ENCODE assay signal across 17 cellular contexts in the genomic region with DNA sequence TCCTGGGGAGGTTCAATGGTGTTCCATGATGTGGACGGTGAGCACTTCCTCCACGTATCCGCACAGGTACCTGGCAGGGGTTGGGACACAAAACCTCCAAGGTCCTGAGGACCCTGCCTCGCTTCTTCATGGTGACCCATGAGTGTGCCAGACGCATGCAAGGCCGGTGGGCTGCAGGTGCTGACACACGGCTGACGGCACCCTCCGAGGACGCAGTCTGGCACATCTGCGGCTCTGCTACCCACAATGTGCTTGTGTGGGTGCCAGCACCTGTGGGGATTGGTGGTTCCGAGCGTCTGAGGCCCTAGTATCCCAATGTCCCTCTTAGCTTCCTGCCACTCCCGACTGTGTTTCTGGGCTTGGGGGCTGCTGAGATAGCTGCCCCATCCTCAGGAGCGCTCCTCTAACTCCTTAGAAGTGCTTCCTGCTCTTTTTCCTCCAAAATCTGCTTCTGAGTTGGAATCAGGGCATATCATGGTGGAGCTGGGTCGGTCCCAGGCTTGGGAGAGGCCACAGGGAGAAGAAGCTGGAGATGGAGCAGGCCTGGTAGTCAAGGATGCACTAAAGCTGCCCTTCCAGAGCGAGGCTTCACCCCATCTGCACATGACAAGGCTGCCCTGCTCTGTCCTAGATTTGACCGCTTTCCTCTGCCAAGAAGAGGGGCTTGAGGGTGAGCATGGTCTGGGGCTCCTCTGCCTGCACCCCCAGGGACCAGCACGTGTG. TPM values are rescaled to one million over a fixed set of nuclear protein-coding genes. Genes with fewer than 3 reads are reported as not detected.
A peak's percentile ranks its signal among the peaks of the same experiment; 100 is the strongest.
DNase-seq lines count a peak whose midpoint lies in the region; ATAC-seq and TF ChIP-seq lines count a peak whose summit lies in the region.
"Had no signal": no experiment of that assay in that cellular context is flagged by ENCODE, and none has a peak within 500 bp of the region (broad histone marks: within the 10 kb centered on the region; RNA-seq: fewer than 3 reads in every experiment).

No MANE protein-coding gene starts in this region.

- intact Hi-C loops in transverse colon (cut with DNase I; ENCODE audit: low total_unique reads): no loop called here

- peaks cover 24% of the 10 kb centered on the region for H3K4me1 Mint-ChIP-seq in memory B cell

- H3K4me1 ChIP-seq in Loucy (ENCODE audit: insufficient read depth, low read length, poor library complexity, severe bottlenecking): peaks cover 33% of the 10 kb centered on the region
- H3K4me1 ChIP-seq in duodenal mucosa (ENCODE audit: control insufficient read depth in 1 of 2, insufficient read depth in 2 of 2, low read length in 2 of 2): peaks cover 6 to 12% of the 10 kb centered on the region in 2 donors
- peaks cover 5 to 44% (median 27%) of the 10 kb centered on the region in 4 donors for H3K4me1 ChIP-seq in transverse colon

- H3K36me3 Mint-ChIP-seq in memory B cell: peaks cover 9% of the 10 kb centered on the region
- H3K36me3 Mint-ChIP-seq: activated naive CD4-positive, alpha-beta T cell treated with anti-CD3 and anti-CD28 coated beads, Interleukin-2, amount 50 U/mL, for 24 hours had no signal

- TF ChIP-seq EP300 in transverse colon (IDR thresholded peaks at IDR 0.05; ENCODE audit: low read depth): no peak

- peak overlapping the region; percentile 30 for H3K9ac ChIP-seq in Loucy (ENCODE audit: low read depth, low read length, poor library complexity, severe bottlenecking)
- peak overlapping the region in 1 of 2 donors; percentile 35 for H3K9ac ChIP-seq in duodenal mucosa (ENCODE audit: low read depth in 1 of 2, low read length in 2 of 2)

- H3K4me3 Mint-ChIP-seq in memory B cell: peak overlapping the region; percentile 17
- H3K4me3 Mint-ChIP-seq: stimulated activated naive CD8-positive, alpha-beta T cell treated with anti-CD3 and anti-CD28 coated beads, Interleukin-15, Interleukin-2, amounts not matched to agents 100 ng/mL and 50 ng/mL, for 24 hours had no signal

- 75% methylated on average over 19 of the region's 19 CpGs; no CpG with 5 or more reads in 1 of the 2 donors for WGBS in transverse colon (ENCODE audit: low coverage in 1 of 2), 2 donors

- H3K27ac ChIP-seq in duodenal mucosa (ENCODE audit: low read depth, low read length) (no peak overlapping the region), transverse colon (peak overlapping the region; percentile 62 to 74 (median 69))
- H3K27ac ChIP-seq: HL-60, PC-9 had no signal

- H3K36me3 ChIP-seq in Loucy (ENCODE audit: insufficient read depth, low read length) (no peaks in the 10 kb centered on the region), duodenal mucosa (ENCODE audit: control insufficient read depth in 1 of 2, insufficient read depth in 2 of 2, low read length in 2 of 2) (no peaks in the 10 kb centered on the region), transverse colon (no peaks in the 10 kb centered on the region)

- no peak overlapping the region for H2AFZ ChIP-seq in Loucy (ENCODE audit: low read length)
- H2AFZ ChIP-seq: PC-9 had no signal

- in situ Hi-C loops in transverse colon (cut with MboI; ENCODE audit: low pct_ligation_motif_present in 1 of 4, low pct_unique_long_range_greater_than_20kb in 1 of 4, low sequenced_read_pairs in 3 of 4): loop anchor here in 1 of 4 donors (25.0 kb wide), 1 partner anchor 176 kb away; a partner anchor contains a TSS

- H3K27me3 ChIP-seq in Loucy (ENCODE audit: insufficient read depth, low read length, poor library complexity, severe bottlenecking) (no peaks in the 10 kb centered on the region), duodenal mucosa (ENCODE audit: control insufficient read depth in 1 of 2, insufficient read depth in 2 of 2, low read length in 2 of 2) (peaks cover 27 to 31% of the 10 kb centered on the region in 2 donors), transverse colon (peaks cover 40% of the 10 kb centered on the region)

- H3K4me3 ChIP-seq in Loucy (ENCODE audit: low read length, poor library complexity, severe bottlenecking) (no peak overlapping the region), duodenal mucosa (ENCODE audit: low read depth in 1 of 2, low read length in 2 of 2) (peak overlapping the region; percentile 36 to 48), transverse colon (peak overlapping the region in 1 of 4 donors; percentile 46)
- H3K4me3 ChIP-seq: PC-9 had no signal

- no peak for TF ChIP-seq POLR2A in transverse colon (IDR thresholded peaks at IDR 0.05)

- peaks cover 10% of the 10 kb centered on the region; the same call in 1 of the 2 replicates for H3K79me2 ChIP-seq in Loucy (ENCODE audit: insufficient read depth, low read length)

- H3K4me2 ChIP-seq in Loucy (ENCODE audit: low read depth, low read length, poor library complexity, severe bottlenecking): no peak overlapping the region

- DNase-seq in memory B cell (ENCODE audit: low spot score in 2 of 2) (no peak), transverse colon (no peak), hepatic stellate cell (ENCODE audit: low spot score) (no peak), HT-29 (ENCODE audit: low spot score) (no peak)
- DNase-seq: DND-41, Karpas-422, NCI-H1930, NCI-H526 treated with DMSO at 0.1 percent for 48 hours, PC-9, T-helper 1 cell had no signal

- H3K27ac Mint-ChIP-seq in memory B cell: no peak overlapping the region
- H3K27ac Mint-ChIP-seq: activated naive CD4-positive, alpha-beta T cell treated with anti-CD3 and anti-CD28 coated beads, Interleukin-2, amount 50 U/mL, for 24 hours; stimulated activated naive CD8-positive, alpha-beta T cell treated with anti-CD3 and anti-CD28 coated beads, Interleukin-15, Interleukin-2, amounts not matched to agents 100 ng/mL and 50 ng/mL, for 24 hours had no signal

- no peak for ATAC-seq in memory B cell (ENCODE audit: low read depth)
- no peak for ATAC-seq in HG02870 (IDR thresholded peaks at IDR 0.05; ENCODE audit: unreplicated experiment)
- ATAC-seq: left lobe of liver had no signal

- H3K9me3 ChIP-seq in Loucy (ENCODE audit: insufficient read depth, low read depth, low read length): no peaks in the 10 kb centered on the region
- H3K9me3 ChIP-seq in duodenal mucosa (ENCODE audit: control insufficient read depth in 1 of 2, low read length in 2 of 2): no peaks in the 10 kb centered on the region
- H3K9me3 ChIP-seq in transverse colon: no peaks in the 10 kb centered on the region

- no peaks in the 10 kb centered on the region for H3K9me2 ChIP-seq in Loucy (replicated peaks; ENCODE audit: low read depth, low read length)

- H3K9me3 Mint-ChIP-seq in memory B cell: no peaks in the 10 kb centered on the region
- H3K9me3 Mint-ChIP-seq: activated naive CD4-positive, alpha-beta T cell treated with anti-CD3 and anti-CD28 coated beads, Interleukin-2, amount 50 U/mL, for 24 hours; stimulated activated naive CD8-positive, alpha-beta T cell treated with anti-CD3 and anti-CD28 coated beads, Interleukin-15, Interleukin-2, amounts not matched to agents 100 ng/mL and 50 ng/mL, for 24 hours had no signal

- no peaks in the 10 kb centered on the region for H4K20me1 ChIP-seq in Loucy (ENCODE audit: insufficient read depth, low read length, poor library complexity, severe bottlenecking)

- H3K27me3 Mint-ChIP-seq in memory B cell: peaks cover 4% of the 10 kb centered on the region

- no peaks in the 10 kb centered on the region for H3F3A ChIP-seq in Loucy (ENCODE audit: low read depth)

- TF ChIP-seq CTCF in Loucy (conservative IDR thresholded peaks at IDR 0.05; ENCODE audit: low read length) (no peak), transverse colon (IDR thresholded peaks at IDR 0.05) (no peak)

RNA-seq across cellular contexts. Expression of a gene that starts 1.6 kb away (rescaled TPM):
- 10 to 100 TPM in 2 of 4 donors, 1 to 10 TPM in 2; 7.5 to 20.1 (median 11.3) TPM for total RNA-seq in transverse colon
- not detected in 2 replicates for total RNA-seq in HT-29 (2014; rRNA removed; shearing (Covaris generic))

RNA-seq across cellular contexts. Expression of a gene that starts 3.9 kb away (rescaled TPM):
- total RNA-seq in transverse colon: 1 to 10 TPM in 1 of 4 donors, under 1 TPM in 1, not detected in 2; 0.64 to 6.8 TPM
- not detected in 2 replicates for total RNA-seq in HT-29 (2014; rRNA removed; shearing (Covaris generic))

RNA-seq across cellular contexts. Expression of a gene that starts 34.7 kb away (rescaled TPM):
- total RNA-seq in transverse colon: 10 to 100 TPM; 11.3 to 47.4 (median 23.2) TPM
- 42.0 and 46.5 TPM in 2 replicates for total RNA-seq in HT-29 (2014; rRNA removed; shearing (Covaris generic))

RNA-seq across cellular contexts. Expression of a gene that starts 49.7 kb away (rescaled TPM):
- 1 to 10 TPM in 3 of 4 donors, not detected in 1; 1.4 to 4.4 (median 1.6) TPM for total RNA-seq in transverse colon
- 1.0 and 2.6 TPM in 2 replicates for total RNA-seq in HT-29 (2014; rRNA removed; shearing (Covaris generic))
